8 cellular contexts compared by ENCODE assay signal in the genomic region with DNA sequence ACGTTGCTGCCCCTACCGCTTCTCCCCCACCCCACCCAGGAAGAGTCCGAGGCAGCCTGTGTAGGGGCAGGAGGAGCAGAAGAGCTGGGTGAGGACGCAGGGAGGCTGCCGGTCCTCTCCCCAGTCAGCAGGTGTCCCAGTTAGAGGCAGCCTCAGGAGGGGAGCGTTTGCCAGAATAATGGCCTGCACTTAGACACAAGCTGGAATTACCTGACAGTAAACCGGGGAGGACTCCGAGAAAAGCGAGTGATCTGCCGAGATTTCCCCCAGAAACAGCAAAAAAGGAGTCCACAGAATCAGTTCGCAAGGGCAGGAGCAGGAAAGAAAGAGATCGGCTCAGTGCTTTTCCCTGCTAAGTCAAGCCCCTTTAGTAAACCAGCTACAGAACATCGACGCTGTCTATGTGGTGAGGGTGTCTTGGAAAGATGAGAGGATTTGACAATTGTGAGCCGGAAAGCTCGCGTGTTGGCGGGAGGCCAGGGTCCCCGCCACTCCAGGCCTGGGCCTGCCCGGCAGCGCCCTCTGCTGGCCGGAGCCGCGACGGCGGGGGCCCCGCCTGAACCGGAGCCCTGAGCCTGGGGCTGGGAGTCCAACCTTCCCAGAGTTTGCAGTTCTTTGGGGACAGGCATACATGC. TPM values are rescaled to one million over a fixed set of nuclear protein-coding genes. Genes with fewer than 3 reads are reported as not detected.
A peak's percentile ranks its signal among the peaks of the same experiment; 100 is the strongest.
DNase-seq lines count a peak whose midpoint lies in the region; ATAC-seq lines count a peak whose summit lies in the region.

No MANE protein-coding gene starts in this region.

- ATAC-seq in HG02885 (IDR thresholded peaks at IDR 0.05; ENCODE audit: poor library complexity, unreplicated experiment) (peak; percentile 72), HG03025 (IDR thresholded peaks at IDR 0.05; ENCODE audit: low FRiP score, unreplicated experiment) (no peak)

- DNase-seq in ELR (ENCODE audit: low read depth) = peak; percentile 71
- DNase-seq in NCI-H2171 treated with DMSO at 0.1 percent for 48 hours (lab: John Stamatoyannopoulos, UW) = peak; percentile 79
- peak; percentile 57 to 64 for DNase-seq in activated CD4-positive, alpha-beta T cell treated with anti-CD3 and anti-CD28 coated beads for 24 hours (ENCODE audit: low read depth in 2 of 2)
- DNase-seq in cerebellum (ENCODE audit: low spot score) = peak; percentile 91
- DNase-seq in kidney tubule cell (ENCODE audit: low spot score) = peak; percentile 68
- DNase-seq in stimulated activated CD4-positive, alpha-beta T cell treated with anti-CD3 and anti-CD28 coated beads, Interleukin-1b, Interleukin-23, amount 100 ng/mL, for 4 hours (ENCODE audit: low read depth in 2 of 2) = peak; percentile 70 to 79

RNA-seq across cellular contexts. Expression of a gene that starts 17.7 kb away (rescaled TPM):
- 0.45 TPM for total RNA-seq in cerebellum

RNA-seq across cellular contexts. Expression of a gene that starts 22.9 kb away (rescaled TPM):
- total RNA-seq in cerebellum = 2.8 TPM

RNA-seq across cellular contexts. Expression of a gene that starts 33.7 kb away (rescaled TPM):
- total RNA-seq in cerebellum = 83.9 TPM

RNA-seq across cellular contexts. Expression of a gene that starts 51.5 kb away (rescaled TPM):
- 59.9 TPM for total RNA-seq in cerebellum
